Comparison of ENCODE assay signal across 20 cellular contexts in the genomic region with DNA sequence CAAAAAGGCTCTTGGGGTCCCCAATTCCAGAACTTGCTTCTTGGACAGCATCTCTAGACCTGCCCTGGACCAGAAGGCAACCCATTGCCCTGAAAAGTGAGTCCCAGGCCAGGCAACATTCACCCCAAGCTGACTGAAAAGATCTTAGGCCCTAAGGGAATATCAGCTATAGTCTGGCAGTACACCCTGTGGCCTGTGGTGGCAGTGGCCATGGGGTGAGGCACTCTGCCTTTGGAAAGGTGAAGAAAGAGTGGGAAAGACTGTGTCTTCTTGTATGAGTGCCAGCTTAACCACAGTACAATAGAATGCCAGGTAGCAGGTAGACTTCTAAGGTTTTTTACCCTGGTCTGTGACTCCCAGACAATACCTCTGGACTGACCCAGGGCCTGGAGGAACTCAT.
DNase-seq lines count a peak whose midpoint lies in the region; ATAC-seq, FAIRE-seq and TF ChIP-seq lines count a peak whose summit lies in the region.
"Had no signal": no experiment of that assay in that cellular context is flagged by ENCODE, and none has a peak within 500 bp of the region (broad histone marks: within the 10 kb centered on the region; RNA-seq: fewer than 3 reads in every experiment).

No MANE protein-coding gene starts in this region.

- H3T11ph ChIP-seq in H9 (ENCODE audit: low read length) = no peak overlapping the region

- H3K9me3 ChIP-seq in H9 (ENCODE audit: control insufficient read depth, low read depth, low read length) = no peaks in the 10 kb centered on the region
- H3K9me3 ChIP-seq in H1 (ENCODE audit: insufficient read depth in 2 of 2, low read depth in 1 of 2, low read length in 1 of 2) = no peaks in the 10 kb centered on the region
- H3K9me3 ChIP-seq in spleen = peaks cover 0 to 66% (median 34%) of the 10 kb centered on the region in 8 donors
- H3K9me3 ChIP-seq: BLaER1 had no signal

- H2AK5ac ChIP-seq in H9 (ENCODE audit: insufficient read length, low read length) (no peak overlapping the region), H1 (ENCODE audit: low read depth, low read length) (no peak overlapping the region)

- no peak overlapping the region for H3K4me3 ChIP-seq in H1 (ENCODE audit: extremely low read depth in 1 of 4, insufficient read depth in 2 of 4, low read depth in 3 of 4, low read length in 4 of 4)
- no peak overlapping the region for H3K4me3 ChIP-seq in spleen
- H3K4me3 ChIP-seq: BLaER1 had no signal

- H3K4me1 Mint-ChIP-seq in H9 = no peaks in the 10 kb centered on the region
- H3K4me1 Mint-ChIP-seq in stimulated activated effector memory CD8-positive, alpha-beta T cell treated with anti-CD3 and anti-CD28 coated beads, Interleukin-12 subunit alpha, Interleukin-12 subunit beta, amount 100 ng/mL, for 72 hours = no peaks in the 10 kb centered on the region
- no peaks in the 10 kb centered on the region for H3K4me1 Mint-ChIP-seq in activated naive CD4-positive, alpha-beta T cell treated with anti-CD3 and anti-CD28 coated beads for 36 hours (ENCODE audit: low read depth)
- H3K4me1 Mint-ChIP-seq: CD14-positive monocyte; CD4-positive, alpha-beta memory T cell had no signal

- no peak overlapping the region for H4K91ac ChIP-seq in H9 (ENCODE audit: insufficient read length, low read depth, low read length)
- H4K91ac ChIP-seq in H1 (replicated peaks; ENCODE audit: insufficient read length, low read length) = no peak overlapping the region

- no peak overlapping the region for H4K5ac ChIP-seq in H9 (ENCODE audit: insufficient read length, low read depth, low read length)
- H4K5ac ChIP-seq in H1 (ENCODE audit: insufficient read length, low read depth, low read length) = no peak overlapping the region

- H2BK5ac ChIP-seq in H9 (ENCODE audit: insufficient read length, low read length) = no peak overlapping the region
- H2BK5ac ChIP-seq in H1 (ENCODE audit: low read depth, low read length) = no peak overlapping the region

- no peak overlapping the region for H3K4me3 Mint-ChIP-seq in H9
- no peak overlapping the region for H3K4me3 Mint-ChIP-seq in stimulated activated effector memory CD8-positive, alpha-beta T cell treated with anti-CD3 and anti-CD28 coated beads, Interleukin-12 subunit alpha, Interleukin-12 subunit beta, amount 100 ng/mL, for 72 hours
- no peak overlapping the region for H3K4me3 Mint-ChIP-seq in activated naive CD4-positive, alpha-beta T cell treated with anti-CD3 and anti-CD28 coated beads for 36 hours
- H3K4me3 Mint-ChIP-seq: CD14-positive monocyte; CD4-positive, alpha-beta memory T cell; HFFc6 had no signal

- H3K14ac ChIP-seq in H9 (ENCODE audit: insufficient read depth, low read length) (no peak overlapping the region), H1 (ENCODE audit: insufficient read length) (no peak overlapping the region)

- CTCF ChIA-PET in H1 (lab: Charles Lee; ENCODE audit: partially characterized antibody) = interaction anchor here (0.6 to 1.7 kb wide), 5 partner anchors 17 to 606 kb away, joined by 3 to 4 read pairs (median 3); no protein-coding TSS in a partner anchor
- CTCF ChIA-PET in activated naive CD4-positive, alpha-beta T cell treated with anti-CD3 and anti-CD28 coated beads for 36 hours (lab: Charles Lee) = no interaction called here

- H3K4me1 ChIP-seq in H9 (ENCODE audit: insufficient read depth, low read length) (no peaks in the 10 kb centered on the region), H1 (replicated peaks in 1 of 4; ENCODE audit: control insufficient read depth in 3 of 4, insufficient read depth in 4 of 4, low read length in 3 of 4) (no peaks in the 10 kb centered on the region), spleen (no peaks in the 10 kb centered on the region)
- H3K4me1 ChIP-seq: BLaER1 had no signal

- peaks cover 0 to 3% (median 0%) of the 10 kb centered on the region in 3 experiments; a peak in 2 of 7 replicates for H3K36me3 Mint-ChIP-seq in H9 (ENCODE audit: insufficient read depth in 1 of 3, low read depth in 3 of 3)
- H3K36me3 Mint-ChIP-seq in stimulated activated effector memory CD8-positive, alpha-beta T cell treated with anti-CD3 and anti-CD28 coated beads, Interleukin-12 subunit alpha, Interleukin-12 subunit beta, amount 100 ng/mL, for 72 hours = no peaks in the 10 kb centered on the region
- H3K36me3 Mint-ChIP-seq in activated naive CD4-positive, alpha-beta T cell treated with anti-CD3 and anti-CD28 coated beads for 36 hours (ENCODE audit: low read depth) = no peaks in the 10 kb centered on the region
- H3K36me3 Mint-ChIP-seq: CD14-positive monocyte; CD4-positive, alpha-beta memory T cell had no signal

- H2BK15ac ChIP-seq in H9 (ENCODE audit: low read depth, low read length) (no peak overlapping the region), H1 (ENCODE audit: low read length) (no peak overlapping the region)

- TF ChIP-seq CTCF in H9 (conservative IDR thresholded peaks at IDR 0.05) = peak; percentile 35; the same call in 2 of the 3 replicates
- TF ChIP-seq CTCF in H1 (IDR thresholded peaks at IDR 0.05; ENCODE audit: control extremely low read depth in 1 of 3, insufficient read depth in 1 of 3, low read depth in 1 of 3, low read length in 3 of 3) = peak in 2 of 3 experiments; percentile 27 to 45; a peak in 2 of 4 replicates
- no peak for TF ChIP-seq CTCF in spleen (IDR thresholded peaks at IDR 0.05 in 8 of 11, conservative IDR thresholded peaks at IDR 0.05 in 3 of 11)

- H3K23me2 ChIP-seq in H9 (ENCODE audit: insufficient read length, low read depth, low read length, poor library complexity, severe bottlenecking) (no peaks in the 10 kb centered on the region), H1 (ENCODE audit: low read depth, low read length) (no peaks in the 10 kb centered on the region)

- H3K18ac ChIP-seq in H9 (ENCODE audit: insufficient read length, low read depth, low read length) (no peak overlapping the region), H1 (ENCODE audit: extremely low read depth, low read length) (no peak overlapping the region)

- intact Hi-C loops in spleen (cut with DNase I; ENCODE audit: low total_unique reads) = no loop called here
- intact Hi-C loops in activated naive CD4-positive, alpha-beta T cell treated with anti-CD3 and anti-CD28 coated beads for 36 hours (cut with micrococcal nuclease) = no loop called here

- H3K27me3 ChIP-seq in H9 (ENCODE audit: insufficient read depth, low read length) = no peaks in the 10 kb centered on the region
- H3K27me3 ChIP-seq in H1 (replicated peaks in 1 of 4; ENCODE audit: control insufficient read depth in 3 of 4, extremely low read depth in 1 of 4, insufficient read depth in 3 of 4, low read length in 3 of 4) = no peaks in the 10 kb centered on the region
- H3K27me3 ChIP-seq in spleen (replicated peaks in 1 of 7) = no peaks in the 10 kb centered on the region
- H3K27me3 ChIP-seq: BLaER1 had no signal

- H2AFZ ChIP-seq in H9 (ENCODE audit: low read length) = no peak overlapping the region
- no peak overlapping the region for H2AFZ ChIP-seq in H1 (ENCODE audit: low read length)

- no peak overlapping the region for H4K8ac ChIP-seq in H9 (replicated peaks; ENCODE audit: insufficient read length, low read depth, low read length)
- no peak overlapping the region for H4K8ac ChIP-seq in H1 (ENCODE audit: extremely low read depth, insufficient read depth, low read length)

- no peak overlapping the region for H2BK20ac ChIP-seq in H9 (ENCODE audit: low read depth, low read length, poor library complexity, severe bottlenecking)
- H2BK20ac ChIP-seq in H1 (ENCODE audit: low read length) = no peak overlapping the region

- H3K56ac ChIP-seq in H9 (ENCODE audit: insufficient read length, low read depth, low read length) = no peak overlapping the region
- no peak overlapping the region for H3K56ac ChIP-seq in H1 (replicated peaks; ENCODE audit: insufficient read length, low read depth, low read length)

- no peak overlapping the region for H3K27ac Mint-ChIP-seq in H9
- H3K27ac Mint-ChIP-seq in stimulated activated effector memory CD8-positive, alpha-beta T cell treated with anti-CD3 and anti-CD28 coated beads, Interleukin-12 subunit alpha, Interleukin-12 subunit beta, amount 100 ng/mL, for 72 hours = no peak overlapping the region
- H3K27ac Mint-ChIP-seq in activated naive CD4-positive, alpha-beta T cell treated with anti-CD3 and anti-CD28 coated beads for 36 hours = no peak overlapping the region
- H3K27ac Mint-ChIP-seq: CD4-positive, alpha-beta memory T cell; HFFc6 had no signal

- peaks cover 6 to 10% of the 10 kb centered on the region in 2 experiments; a peak in 3 of 5 replicates for H3K9me3 Mint-ChIP-seq in H9
- peaks cover 32% of the 10 kb centered on the region for H3K9me3 Mint-ChIP-seq in stimulated activated effector memory CD8-positive, alpha-beta T cell treated with anti-CD3 and anti-CD28 coated beads, Interleukin-12 subunit alpha, Interleukin-12 subunit beta, amount 100 ng/mL, for 72 hours
- H3K9me3 Mint-ChIP-seq in activated naive CD4-positive, alpha-beta T cell treated with anti-CD3 and anti-CD28 coated beads for 36 hours = peaks cover 23% of the 10 kb centered on the region

- peak in 1 of 2 experiments; percentile 28; a peak in 1 of 4 replicates for TF ChIP-seq RAD21 in H1 (IDR thresholded peaks at IDR 0.05 in 1 of 2, conservative IDR thresholded peaks at IDR 0.05 in 1 of 2; ENCODE audit: low read depth in 2 of 2, low read length in 2 of 2)

- no peaks in the 10 kb centered on the region for H4K20me1 ChIP-seq in H9 (ENCODE audit: control insufficient read depth, insufficient read depth, insufficient read length)
- no peaks in the 10 kb centered on the region for H4K20me1 ChIP-seq in H1 (replicated peaks in 1 of 2; ENCODE audit: control insufficient read depth in 1 of 2, insufficient read depth in 2 of 2, low read length in 2 of 2)
- H4K20me1 ChIP-seq: BLaER1 had no signal

- H3K9ac ChIP-seq in H9 (ENCODE audit: extremely low read depth, insufficient read length, low read length) = no peak overlapping the region
- no peak overlapping the region for H3K9ac ChIP-seq in H1 (replicated peaks in 1 of 4; ENCODE audit: extremely low read depth in 1 of 4, low read depth in 3 of 4, low read length in 3 of 4)
- H3K9ac ChIP-seq: BLaER1 had no signal

- no peak for ATAC-seq in stimulated activated effector memory CD8-positive, alpha-beta T cell treated with anti-CD3 and anti-CD28 coated beads, Interleukin-12 subunit alpha, Interleukin-12 subunit beta, amount 100 ng/mL, for 72 hours
- ATAC-seq: HCT116 had no signal

- POLR2A ChIA-PET in H1 (lab: Charles Lee; ENCODE audit: partially characterized antibody) = no interaction called here

- H3K23ac ChIP-seq in H9 (ENCODE audit: insufficient read length, low read depth, low read length) = no peak overlapping the region
- H3K23ac ChIP-seq in H1 (ENCODE audit: insufficient read length) = no peak overlapping the region

- H3K4ac ChIP-seq in H9 (ENCODE audit: low read depth, low read length) = no peak overlapping the region
- no peak overlapping the region for H3K4ac ChIP-seq in H1 (replicated peaks; ENCODE audit: insufficient read length, low read depth, low read length)

- no peak overlapping the region for H2BK120ac ChIP-seq in H9 (ENCODE audit: low read depth, low read length, poor library complexity, severe bottlenecking)
- no peak overlapping the region for H2BK120ac ChIP-seq in H1 (replicated peaks; ENCODE audit: low read depth, low read length)

- no peak overlapping the region for H3K4me2 ChIP-seq in H9 (ENCODE audit: insufficient read depth, insufficient read length, low read length)
- no peak overlapping the region for H3K4me2 ChIP-seq in H1 (ENCODE audit: insufficient read depth in 1 of 2, low read depth in 2 of 2, low read length in 2 of 2)
- H3K4me2 ChIP-seq: BLaER1 had no signal

- TF ChIP-seq POLR2A in H1 (IDR thresholded peaks at IDR 0.05; ENCODE audit: control extremely low read depth in 1 of 2, low read depth in 2 of 2, low read length in 2 of 2) (no peak), spleen (IDR thresholded peaks at IDR 0.05) (no peak), GM12891 (IDR thresholded peaks at IDR 0.05; ENCODE audit: low read depth, low read length) (no peak)

- H3K79me1 ChIP-seq in H9 (ENCODE audit: insufficient read depth, low read depth, low read length, poor library complexity, severe bottlenecking) (no peaks in the 10 kb centered on the region), H1 (ENCODE audit: low read depth, low read length) (no peaks in the 10 kb centered on the region)

- no peak for FAIRE-seq in H1 (lab: Jason Lieb, UNC)
- no peak for FAIRE-seq in GM12891 (lab: Jason Lieb, UNC)
- FAIRE-seq: GM19239, H54, HTR-8/SVneo had no signal

- H2BK12ac ChIP-seq in H9 (ENCODE audit: insufficient read length, low read depth, low read length) (no peak overlapping the region), H1 (ENCODE audit: low read depth, low read length) (no peak overlapping the region)

- H3K27ac ChIP-seq in H9 (ENCODE audit: insufficient read length, low read depth, low read length) (no peak overlapping the region), H1 (ENCODE audit: low read depth, low read length) (no peak overlapping the region), spleen (no peak overlapping the region)
- H3K27ac ChIP-seq: BLaER1 had no signal

- no peaks in the 10 kb centered on the region for H3K27me3 Mint-ChIP-seq in H9 (ENCODE audit: low read depth)
- no peaks in the 10 kb centered on the region for H3K27me3 Mint-ChIP-seq in activated naive CD4-positive, alpha-beta T cell treated with anti-CD3 and anti-CD28 coated beads for 36 hours (ENCODE audit: low read depth)
- H3K27me3 Mint-ChIP-seq: CD4-positive, alpha-beta memory T cell had no signal

- H3K36me3 ChIP-seq in H1 (ENCODE audit: control insufficient read depth in 2 of 4, insufficient read depth in 4 of 4, low read length in 3 of 4) (no peaks in the 10 kb centered on the region), spleen (no peaks in the 10 kb centered on the region)
- H3K36me3 ChIP-seq: BLaER1 had no signal

- TF ChIP-seq EP300 in H1 (IDR thresholded peaks at IDR 0.05; ENCODE audit: borderline replicate concordance in 1 of 2, low read depth in 2 of 2, low read length in 2 of 2) = no peak

- DNase-seq in H9 = no peak
- DNase-seq in H1 (ENCODE audit: low read depth in 1 of 2, low spot score in 2 of 2) = no peak
- DNase-seq in iPS-NIHi11 (ENCODE audit: low spot score) = peak; percentile 7
- peak; percentile 37 for DNase-seq in spleen
- DNase-seq in stimulated activated effector memory CD8-positive, alpha-beta T cell treated with anti-CD3 and anti-CD28 coated beads, Interleukin-12 subunit alpha, Interleukin-12 subunit beta, amount 100 ng/mL, for 72 hours (ENCODE audit: low spot score in 2 of 2) = no peak
- no peak for DNase-seq in activated naive CD4-positive, alpha-beta T cell treated with anti-CD3 and anti-CD28 coated beads for 36 hours
- no peak for DNase-seq in GM12891 (ENCODE audit: insufficient read length, low spot score)
- DNase-seq: 8988T; CD4-positive, alpha-beta memory T cell; DMS153; DMS79 treated with DMSO at 0.1 percent for 48 hours; GF-D8; HFFc6; IMR-90 had no signal

- H3K79me2 ChIP-seq in H9 (ENCODE audit: insufficient read depth, low read length) = no peaks in the 10 kb centered on the region
- H3K79me2 ChIP-seq in H1 (ENCODE audit: control insufficient read depth in 1 of 2, insufficient read depth in 2 of 2, low read length in 2 of 2) = no peaks in the 10 kb centered on the region

Comparison
In these comparisons a context has a peak if more than half of its experiments do, and no peak if none do; other contexts are left out.
1. DNase-seq: peak in iPS-NIHi11 (single experiment) and spleen (single experiment); none in H9 (single experiment), H1 (0 of 2), stimulated activated effector memory CD8-positive, alpha-beta T cell treated with anti-CD3 and anti-CD28 coated beads, Interleukin-12 subunit alpha, Interleukin-12 subunit beta, amount 100 ng/mL, for 72 hours (0 of 2), activated naive CD4-positive, alpha-beta T cell treated with anti-CD3 and anti-CD28 coated beads for 36 hours (single experiment) and GM12891 (single experiment).
2. CTCF ChIP-seq: peak in H9 (single experiment) and H1 (2 of 3); none in spleen (0 of 11).